Comparison of ENCODE assay signal across 22 cellular contexts in genomic region chr13:50928609-50929274, GRCh38. TPM values are rescaled to one million over a fixed set of nuclear protein-coding genes. Genes with fewer than 3 reads are reported as not detected.
DNase-seq lines count a peak whose midpoint lies in the region; ATAC-seq and TF ChIP-seq lines count a peak whose summit lies in the region.
"Had no signal": no experiment of that assay in that cellular context is flagged by ENCODE, and none has a peak within 500 bp of the region (broad histone marks: within the 10 kb centered on the region; RNA-seq: fewer than 3 reads in every experiment).

No MANE protein-coding gene starts in this region.

- H3K9me3 ChIP-seq in naive thymus-derived CD4-positive, alpha-beta T cell (ENCODE audit: control insufficient read depth in 2 of 3, low read length in 3 of 3): no peaks in the 10 kb centered on the region
- H3K9me3 ChIP-seq in suprapubic skin: peaks cover 9% of the 10 kb centered on the region
- H3K9me3 ChIP-seq: vagina had no signal

- peaks cover 0 to 34% (median 22%) of the 10 kb centered on the region in 3 experiments for H3K36me3 ChIP-seq in naive thymus-derived CD4-positive, alpha-beta T cell (ENCODE audit: control insufficient read depth in 2 of 3, insufficient read depth in 3 of 3, low read length in 3 of 3)
- peaks cover under 1% of the 10 kb centered on the region for H3K36me3 ChIP-seq in suprapubic skin
- H3K36me3 ChIP-seq: Peyer's patch had no signal

- H3K36me3 Mint-ChIP-seq in T-helper 1 cell treated with Interleukin-12 subunit alpha and Interleukin-12 subunit beta and Interleukin-4 antibody, amounts not matched to agents 30 μg/mL and 1 μg/mL, for 36 hours (ENCODE audit: low read depth): peaks cover 52% of the 10 kb centered on the region
- H3K36me3 Mint-ChIP-seq in activated B cell treated with CpG ODN at 0.5 μM for 24 hours (ENCODE audit: low read depth): peaks cover 58% of the 10 kb centered on the region
- peaks cover 11 to 58% (median 53%) of the 10 kb centered on the region in 5 donors for H3K36me3 Mint-ChIP-seq in naive thymus-derived CD4-positive, alpha-beta T cell

- H3K27me3 Mint-ChIP-seq in T-helper 1 cell treated with Interleukin-12 subunit alpha and Interleukin-12 subunit beta and Interleukin-4 antibody, amounts not matched to agents 30 μg/mL and 1 μg/mL, for 36 hours (ENCODE audit: low read depth): no peaks in the 10 kb centered on the region
- H3K27me3 Mint-ChIP-seq in activated B cell treated with CpG ODN at 0.5 μM for 24 hours: no peaks in the 10 kb centered on the region
- no peaks in the 10 kb centered on the region for H3K27me3 Mint-ChIP-seq in naive thymus-derived CD4-positive, alpha-beta T cell

- 40% methylated on average over 2 of the region's 2 CpGs for WGBS in suprapubic skin

- peaks cover 10% of the 10 kb centered on the region for H3K4me1 Mint-ChIP-seq in T-helper 1 cell treated with Interleukin-12 subunit alpha and Interleukin-12 subunit beta and Interleukin-4 antibody, amounts not matched to agents 30 μg/mL and 1 μg/mL, for 36 hours (ENCODE audit: low read depth)
- peaks cover 34% of the 10 kb centered on the region for H3K4me1 Mint-ChIP-seq in activated B cell treated with CpG ODN at 0.5 μM for 24 hours
- H3K4me1 Mint-ChIP-seq in naive thymus-derived CD4-positive, alpha-beta T cell: peaks cover 6 to 54% (median 42%) of the 10 kb centered on the region in 7 donors

- no peak for TF ChIP-seq CTCF in activated B cell treated with CpG ODN at 0.5 μM for 24 hours (IDR thresholded peaks at IDR 0.05)
- TF ChIP-seq CTCF in dorsolateral prefrontal cortex (IDR thresholded peaks at IDR 0.05 in 54 of 56, conservative IDR thresholded peaks at IDR 0.05 in 2 of 56; ENCODE audit: low read depth in 1 of 56, partially characterized antibody in 56 of 56): no peak
- no peak for TF ChIP-seq CTCF in suprapubic skin (IDR thresholded peaks at IDR 0.05)

- H3K4me3 Mint-ChIP-seq in T-helper 1 cell treated with Interleukin-12 subunit alpha and Interleukin-12 subunit beta and Interleukin-4 antibody, amounts not matched to agents 30 μg/mL and 1 μg/mL, for 36 hours: no peak overlapping the region
- no peak overlapping the region for H3K4me3 Mint-ChIP-seq in activated B cell treated with CpG ODN at 0.5 μM for 24 hours
- no peak overlapping the region for H3K4me3 Mint-ChIP-seq in naive thymus-derived CD4-positive, alpha-beta T cell
- H3K4me3 Mint-ChIP-seq: activated naive CD4-positive, alpha-beta T cell treated with anti-CD3 and anti-CD28 coated beads for 36 hours; endodermal cell had no signal

- no peak for TF ChIP-seq POLR2A in suprapubic skin (IDR thresholded peaks at IDR 0.05)

- POLR2A ChIA-PET in activated B cell treated with CpG ODN at 0.5 μM for 24 hours (lab: Charles Lee): interaction anchor here (0.5 to 1.2 kb wide), 4 partner anchors 10 to 805 kb away, joined by 3 to 4 read pairs (median 3); no protein-coding TSS in a partner anchor
- POLR2A ChIA-PET in naive thymus-derived CD4-positive, alpha-beta T cell (lab: Charles Lee): no interaction called here

- intact Hi-C loops in activated B cell treated with CpG ODN at 0.5 μM for 24 hours (cut with micrococcal nuclease) (no loop called here), dorsolateral prefrontal cortex (cut with DNase I) (no loop called here)
- intact Hi-C loops in naive thymus-derived CD4-positive, alpha-beta T cell (cut with micrococcal nuclease): no loop called here

- H3K27ac ChIP-seq in naive thymus-derived CD4-positive, alpha-beta T cell (ENCODE audit: low read depth, low read length): no peak overlapping the region
- no peak overlapping the region for H3K27ac ChIP-seq in dorsolateral prefrontal cortex
- H3K27ac ChIP-seq in suprapubic skin: no peak overlapping the region
- H3K27ac ChIP-seq: Peyer's patch, SK-N-MC, vagina had no signal

- no peaks in the 10 kb centered on the region for H3K4me1 ChIP-seq in naive thymus-derived CD4-positive, alpha-beta T cell (ENCODE audit: control insufficient read depth in 2 of 2, insufficient read depth in 2 of 2, low read length in 2 of 2)
- H3K4me1 ChIP-seq in suprapubic skin: no peaks in the 10 kb centered on the region
- H3K4me1 ChIP-seq: HAP-1, Peyer's patch had no signal

- no peak for TF ChIP-seq EP300 in suprapubic skin (IDR thresholded peaks at IDR 0.05)

- ATAC-seq in activated B cell treated with CpG ODN at 0.5 μM for 24 hours (ENCODE audit: low read depth): no peak
- ATAC-seq in naive thymus-derived CD4-positive, alpha-beta T cell: no peak

- CTCF ChIA-PET in activated B cell treated with CpG ODN at 0.5 μM for 24 hours (lab: Charles Lee): no interaction called here
- CTCF ChIA-PET in naive thymus-derived CD4-positive, alpha-beta T cell (lab: Charles Lee): no interaction called here

- peaks cover 20% of the 10 kb centered on the region for H3K9me3 Mint-ChIP-seq in T-helper 1 cell treated with Interleukin-12 subunit alpha and Interleukin-12 subunit beta and Interleukin-4 antibody, amounts not matched to agents 30 μg/mL and 1 μg/mL, for 36 hours
- peaks cover 7% of the 10 kb centered on the region for H3K9me3 Mint-ChIP-seq in activated B cell treated with CpG ODN at 0.5 μM for 24 hours
- peaks cover 0 to 23% (median 11%) of the 10 kb centered on the region in 11 donors for H3K9me3 Mint-ChIP-seq in naive thymus-derived CD4-positive, alpha-beta T cell

- peak overlapping the region; percentile 2 for H3K27ac Mint-ChIP-seq in T-helper 1 cell treated with Interleukin-12 subunit alpha and Interleukin-12 subunit beta and Interleukin-4 antibody, amounts not matched to agents 30 μg/mL and 1 μg/mL, for 36 hours
- peak overlapping the region; percentile 66 for H3K27ac Mint-ChIP-seq in activated B cell treated with CpG ODN at 0.5 μM for 24 hours
- H3K27ac Mint-ChIP-seq in naive thymus-derived CD4-positive, alpha-beta T cell: peak overlapping the region in 5 of 9 donors; percentile 5 to 82 (median 29)
- H3K27ac Mint-ChIP-seq: endodermal cell had no signal

- no peak overlapping the region for H3K4me3 ChIP-seq in naive thymus-derived CD4-positive, alpha-beta T cell (ENCODE audit: low read length)
- H3K4me3 ChIP-seq in dorsolateral prefrontal cortex (no peak overlapping the region), suprapubic skin (no peak overlapping the region)
- H3K4me3 ChIP-seq: HAP-1, Peyer's patch, SK-N-MC, vagina had no signal

- no peak for DNase-seq in T-helper 1 cell
- peak in 42 of 76 experiments; percentile 2 to 77 (median 26) for DNase-seq in HUDEP-2 (lab: John Stamatoyannopoulos, UW; ENCODE audit: unreplicated experiment in 76 of 76)
- no peak for DNase-seq in activated B cell treated with CpG ODN at 0.5 μM for 24 hours
- no peak for DNase-seq in naive thymus-derived CD4-positive, alpha-beta T cell
- DNase-seq in dorsolateral prefrontal cortex: no peak
- no peak for DNase-seq in suprapubic skin (ENCODE audit: low spot score in 2 of 2)
- DNase-seq in medulla oblongata (ENCODE audit: extremely low spot score): no peak
- DNase-seq: activated CD4-positive, alpha-beta T cell treated with anti-CD3 and anti-CD28 coated beads, Interleukin-2, amount 50 U/mL, for 4 hours; activated naive CD4-positive, alpha-beta T cell treated with anti-CD3 and anti-CD28 coated beads for 36 hours; activated T-cell treated with anti-CD3 and anti-CD28 coated beads for 4 hours; anterior cingulate cortex; DMS 273 treated with DMSO at 0.1 percent for 48 hours; endodermal cell; GDM1; NCI-H1694 treated with DMSO at 0.1 percent for 48 hours; NCI-H345; Peyer's patch; substantia nigra had no signal

- H3K27me3 ChIP-seq in naive thymus-derived CD4-positive, alpha-beta T cell (ENCODE audit: control insufficient read depth in 2 of 2, insufficient read depth in 2 of 2, low read length in 2 of 2): no peaks in the 10 kb centered on the region
- H3K27me3 ChIP-seq in dorsolateral prefrontal cortex (no peaks in the 10 kb centered on the region), suprapubic skin (no peaks in the 10 kb centered on the region)
- H3K27me3 ChIP-seq: Peyer's patch, vagina had no signal

RNA-seq across cellular contexts. Expression of gene RNASEH2B, which starts 19.2 kb away (rescaled TPM):
- total RNA-seq in activated B cell treated with CpG ODN at 0.5 μM for 24 hours: 92.3 and 103 TPM in 2 replicates
- total RNA-seq in naive thymus-derived CD4-positive, alpha-beta T cell: 100 to 1,000 TPM in 1 of 5 experiments, 10 to 100 TPM in 4; 65.3 to 105 (median 92.4) TPM
- 10 to 100 TPM; 94.6 to 99.1 TPM for polyA plus RNA-seq in naive thymus-derived CD4-positive, alpha-beta T cell
- total RNA-seq in dorsolateral prefrontal cortex: 10 to 100 TPM; 30.4 to 70.7 (median 48.7) TPM
- 10 to 100 TPM; 11.0 to 39.9 (median 21.7) TPM for total RNA-seq in suprapubic skin

Comparison
In these comparisons a context has a peak if more than half of its experiments do, and no peak if none do; other contexts are left out.
1. H3K27ac Mint-ChIP-seq: peak in every context shown above with its lines; median percentile 66 in activated B cell treated with CpG ODN at 0.5 μM for 24 hours; 29 in naive thymus-derived CD4-positive, alpha-beta T cell; 2 in T-helper 1 cell treated with Interleukin-12 subunit alpha and Interleukin-12 subunit beta and Interleukin-4 antibody, amounts not matched to agents 30 μg/mL and 1 μg/mL, for 36 hours.
2. DNase-seq: peak in HUDEP-2 (42 of 76); none in T-helper 1 cell (0 of 5), activated B cell treated with CpG ODN at 0.5 μM for 24 hours (single experiment), naive thymus-derived CD4-positive, alpha-beta T cell (0 of 9), dorsolateral prefrontal cortex (0 of 10), suprapubic skin (0 of 2) and medulla oblongata (single experiment).